Comparison of ENCODE assay signal across 1 cellular context in genomic region chr10:124229516-124230051, GRCh38.
A peak's percentile ranks its signal among the peaks of the same experiment; 100 is the strongest.
TF ChIP-seq lines count a peak whose summit lies in the region.

No MANE protein-coding gene starts in this region.

TF ChIP-seq in GM12878, 131 proteins besides CTCF, POLR2A, EP300 and RAD21 (continued from another document):
- TF ChIP-seq MTA2 (IDR thresholded peaks at IDR 0.05; ENCODE audit: low read depth) (0 out of 2 replicates have a peak, but pooled peaks have one; percentile 65), IKZF1 (conservative IDR thresholded peaks at IDR 0.05) (peak; percentile 97), JUND (IDR thresholded peaks at IDR 0.05; ENCODE audit: low read depth, low read length) (no peak), NRF1 (conservative IDR thresholded peaks at IDR 0.05; ENCODE audit: low read depth, low read length) (no peak), IKZF2 (IDR thresholded peaks at IDR 0.05) (peak; percentile 100), RUNX3 (IDR thresholded peaks at IDR 0.05; ENCODE audit: low read length) (no peak), EGR1 (IDR thresholded peaks at IDR 0.05; ENCODE audit: borderline replicate concordance in 1 of 2, low read depth in 2 of 2, low read length in 2 of 2) (no peak), CREB1 (IDR thresholded peaks at IDR 0.05; ENCODE audit: low read depth) (no peak), HCFC1 (IDR thresholded peaks at IDR 0.05; ENCODE audit: low read length) (no peak), PBX3 (IDR thresholded peaks at IDR 0.05; ENCODE audit: insufficient replicate concordance, low read depth, low read length) (no peak), RELB (IDR thresholded peaks at IDR 0.05; ENCODE audit: low read depth) (peak; percentile 100), EED (IDR thresholded peaks at IDR 0.05; ENCODE audit: low read depth) (peak; percentile 25; the same call in 1 of the 2 replicates), GATAD2B (conservative IDR thresholded peaks at IDR 0.05; ENCODE audit: low read depth) (peak; percentile 60; the same call in 1 of the 2 replicates)
